In the genomic region with DNA sequence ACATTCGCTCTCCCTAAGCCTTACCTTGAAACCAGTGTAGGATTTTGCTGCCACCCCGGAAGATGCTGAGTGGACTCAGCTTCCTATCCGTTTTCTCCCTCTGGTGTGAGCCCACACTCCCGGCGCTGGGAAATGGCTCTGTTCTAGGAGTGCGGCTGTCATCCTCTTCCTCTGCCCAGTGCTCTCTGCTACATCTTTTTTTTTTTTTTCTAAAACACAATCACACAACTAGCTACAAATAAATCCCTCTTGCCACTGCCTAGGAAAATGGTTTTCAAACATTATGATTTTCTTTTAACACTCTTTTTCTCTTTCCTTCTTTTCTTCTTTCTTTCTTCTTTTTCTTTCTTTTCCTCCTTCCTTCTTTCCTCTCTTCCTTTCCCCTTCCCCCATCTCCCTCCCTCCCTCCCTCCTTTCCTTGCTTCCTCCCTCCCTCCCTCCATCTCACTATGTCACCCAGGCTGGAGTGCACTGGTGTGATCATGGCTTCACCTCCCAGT, we compare ENCODE assay signal across 14 cellular contexts. TPM values are rescaled to one million over a fixed set of nuclear protein-coding genes. Genes with fewer than 3 reads are reported as not detected.
DNase-seq lines count a peak whose midpoint lies in the region; ATAC-seq and TF ChIP-seq lines count a peak whose summit lies in the region.
"Had no signal": no experiment of that assay in that cellular context is flagged by ENCODE, and none has a peak within 500 bp of the region (broad histone marks: within the 10 kb centered on the region; RNA-seq: fewer than 3 reads in every experiment).

No MANE protein-coding gene starts in this region.

- 42 to 49% methylated on average over 6 of the region's 6 CpGs for WGBS in heart right ventricle, 2 donors

- H4K20me1 ChIP-seq in PC-9 (ENCODE audit: insufficient read depth): no peaks in the 10 kb centered on the region

- H3K79me2 ChIP-seq in PC-9 (ENCODE audit: low read depth): no peaks in the 10 kb centered on the region

- H3K9me3 Mint-ChIP-seq in activated CD4-positive, alpha-beta T cell treated with anti-CD3 and anti-CD28 coated beads, Interleukin-2, amount 10 ng/mL, durations not matched to agents 24 days and 14 days: peaks cover 4% of the 10 kb centered on the region
- H3K9me3 Mint-ChIP-seq in activated CD4-positive, alpha-beta memory T cell treated with anti-CD3 and anti-CD28 coated beads for 36 hours: no peaks in the 10 kb centered on the region
- no peaks in the 10 kb centered on the region for H3K9me3 Mint-ChIP-seq in stimulated activated naive B cell treated with anti-CD40 and anti-IgM and Interleukin-4, amounts not matched to agents 10 μg/mL and 1 μg/mL and 100 μg/mL, for 72 hours

- BruUV-seq in PC-9 (replicated peaks; lab: Mats Ljungman, UMichigan): no TSS peak

- peaks cover 31% of the 10 kb centered on the region for H3K4me1 Mint-ChIP-seq in activated CD4-positive, alpha-beta T cell treated with anti-CD3 and anti-CD28 coated beads, Interleukin-2, amount 10 ng/mL, durations not matched to agents 24 days and 14 days
- peaks cover 35% of the 10 kb centered on the region for H3K4me1 Mint-ChIP-seq in activated CD4-positive, alpha-beta memory T cell treated with anti-CD3 and anti-CD28 coated beads for 36 hours (ENCODE audit: low read depth)
- H3K4me1 Mint-ChIP-seq in stimulated activated naive B cell treated with anti-CD40 and anti-IgM and Interleukin-4, amounts not matched to agents 10 μg/mL and 1 μg/mL and 100 μg/mL, for 72 hours: peaks cover 0 to 6% of the 10 kb centered on the region in 2 donors

- H3F3A ChIP-seq in PC-9 (ENCODE audit: insufficient read depth, low read depth): peaks cover 12% of the 10 kb centered on the region

- H3K4me2 ChIP-seq in PC-9: no peak overlapping the region

- H3K9me3 ChIP-seq in heart right ventricle: peaks cover 0 to 13% (median 0%) of the 10 kb centered on the region in 11 donors
- no peaks in the 10 kb centered on the region for H3K9me3 ChIP-seq in PC-9 (ENCODE audit: insufficient read depth, low read depth)
- H3K9me3 ChIP-seq: MG63 had no signal

- POLR2A ChIA-PET in activated CD4-positive, alpha-beta memory T cell treated with anti-CD3 and anti-CD28 coated beads for 36 hours (lab: Charles Lee): no interaction called here
- POLR2A ChIA-PET in PC-9 (lab: Charles Lee; ENCODE audit: unreplicated experiment): no interaction called here

- H2AFZ ChIP-seq in PC-9: no peak overlapping the region

- TF ChIP-seq CTCF in heart right ventricle (IDR thresholded peaks at IDR 0.05) (no peak), PC-9 (conservative IDR thresholded peaks at IDR 0.05) (no peak)

- peak overlapping the region; percentile 41 for H3K4me3 Mint-ChIP-seq in activated CD4-positive, alpha-beta T cell treated with anti-CD3 and anti-CD28 coated beads, Interleukin-2, amount 10 ng/mL, durations not matched to agents 24 days and 14 days
- peak overlapping the region; percentile 48 for H3K4me3 Mint-ChIP-seq in activated CD4-positive, alpha-beta memory T cell treated with anti-CD3 and anti-CD28 coated beads for 36 hours
- peak overlapping the region; percentile 33 to 55 for H3K4me3 Mint-ChIP-seq in stimulated activated naive B cell treated with anti-CD40 and anti-IgM and Interleukin-4, amounts not matched to agents 10 μg/mL and 1 μg/mL and 100 μg/mL, for 72 hours

- H3K27ac ChIP-seq in heart right ventricle (peak overlapping the region in 7 of 10 donors; percentile 7 to 61 (median 52)), PC-9 (no peak overlapping the region)
- H3K27ac ChIP-seq: foreskin keratinocyte had no signal

- H3K36me3 ChIP-seq in heart right ventricle (no peaks in the 10 kb centered on the region), PC-9 (ENCODE audit: low read depth) (no peaks in the 10 kb centered on the region)
- H3K36me3 ChIP-seq: MG63 had no signal

- H3K27me3 ChIP-seq in heart right ventricle (peaks cover 0 to 5% (median 0%) of the 10 kb centered on the region in 7 donors), PC-9 (ENCODE audit: insufficient read depth, low read depth) (no peaks in the 10 kb centered on the region)
- H3K27me3 ChIP-seq: foreskin keratinocyte, MG63 had no signal

- no peak overlapping the region for H3K27ac Mint-ChIP-seq in activated CD4-positive, alpha-beta T cell treated with anti-CD3 and anti-CD28 coated beads, Interleukin-2, amount 10 ng/mL, durations not matched to agents 24 days and 14 days
- peak overlapping the region; percentile 57 for H3K27ac Mint-ChIP-seq in activated CD4-positive, alpha-beta memory T cell treated with anti-CD3 and anti-CD28 coated beads for 36 hours
- no peak overlapping the region for H3K27ac Mint-ChIP-seq in stimulated activated naive B cell treated with anti-CD40 and anti-IgM and Interleukin-4, amounts not matched to agents 10 μg/mL and 1 μg/mL and 100 μg/mL, for 72 hours

- H3K9me2 ChIP-seq in PC-9 (ENCODE audit: insufficient read depth): no peaks in the 10 kb centered on the region

- CTCF ChIA-PET in activated CD4-positive, alpha-beta memory T cell treated with anti-CD3 and anti-CD28 coated beads for 36 hours (lab: Charles Lee): interaction anchor here (0.7 kb wide), 1 partner anchor 176 kb away, joined by 3 read pairs; no protein-coding TSS in a partner anchor
- CTCF ChIA-PET in PC-9 (lab: Charles Lee): no interaction called here

- peaks cover 2% of the 10 kb centered on the region for H3K36me3 Mint-ChIP-seq in activated CD4-positive, alpha-beta T cell treated with anti-CD3 and anti-CD28 coated beads, Interleukin-2, amount 10 ng/mL, durations not matched to agents 24 days and 14 days (ENCODE audit: low read depth)
- no peaks in the 10 kb centered on the region for H3K36me3 Mint-ChIP-seq in activated CD4-positive, alpha-beta memory T cell treated with anti-CD3 and anti-CD28 coated beads for 36 hours
- no peaks in the 10 kb centered on the region for H3K36me3 Mint-ChIP-seq in stimulated activated naive B cell treated with anti-CD40 and anti-IgM and Interleukin-4, amounts not matched to agents 10 μg/mL and 1 μg/mL and 100 μg/mL, for 72 hours

- H3K4me3 ChIP-seq in heart right ventricle (peak overlapping the region in 8 of 10 donors; percentile 19 to 48 (median 36)), PC-9 (no peak overlapping the region)
- H3K4me3 ChIP-seq: MG63 had no signal

- H3K4me1 ChIP-seq in heart right ventricle (peaks cover 0 to 40% (median 13%) of the 10 kb centered on the region in 9 donors), PC-9 (replicated peaks; ENCODE audit: insufficient read depth) (peaks cover 17% of the 10 kb centered on the region)

- ATAC-seq in heart right ventricle (peak in 6 of 8 donors; percentile 22 to 59 (median 53)), GM21737 (IDR thresholded peaks at IDR 0.05; ENCODE audit: unreplicated experiment) (no peak)
- no peak for ATAC-seq in stimulated activated naive B cell treated with anti-CD40 and anti-IgM and Interleukin-4, amounts not matched to agents 10 μg/mL and 1 μg/mL and 100 μg/mL, for 72 hours (replicated peaks)
- ATAC-seq: foreskin keratinocyte, left colon had no signal

- no peak for DNase-seq in activated CD4-positive, alpha-beta T cell treated with anti-CD3 and anti-CD28 coated beads, Interleukin-2, amount 10 ng/mL, durations not matched to agents 24 days and 14 days
- DNase-seq in activated CD4-positive, alpha-beta T cell treated with anti-CD3 and anti-CD28 coated beads, Interleukin-2, amount 50 U/mL, for 48 hours: no peak
- no peak for DNase-seq in activated CD4-positive, alpha-beta memory T cell treated with anti-CD3 and anti-CD28 coated beads for 36 hours
- DNase-seq in heart right ventricle (no peak), PC-9 (no peak), AG08396 (ENCODE audit: low spot score) (no peak)
- no peak for DNase-seq in stimulated activated naive B cell treated with anti-CD40 and anti-IgM and Interleukin-4, amounts not matched to agents 10 μg/mL and 1 μg/mL and 100 μg/mL, for 72 hours
- DNase-seq: activated gamma-delta T cell; DMS79 treated with DMSO at 0.1 percent for 48 hours; foreskin keratinocyte; left colon; MG63; stimulated activated CD4-positive, alpha-beta T cell treated with anti-CD3 and anti-CD28 coated beads, Interleukin-4, amount 100 ng/mL, for 1 hour had no signal

- no peaks in the 10 kb centered on the region for H3K27me3 Mint-ChIP-seq in activated CD4-positive, alpha-beta T cell treated with anti-CD3 and anti-CD28 coated beads, Interleukin-2, amount 10 ng/mL, durations not matched to agents 24 days and 14 days
- no peaks in the 10 kb centered on the region for H3K27me3 Mint-ChIP-seq in activated CD4-positive, alpha-beta memory T cell treated with anti-CD3 and anti-CD28 coated beads for 36 hours
- peaks cover 9 to 15% of the 10 kb centered on the region in 2 donors for H3K27me3 Mint-ChIP-seq in stimulated activated naive B cell treated with anti-CD40 and anti-IgM and Interleukin-4, amounts not matched to agents 10 μg/mL and 1 μg/mL and 100 μg/mL, for 72 hours

- intact Hi-C loops in activated CD4-positive, alpha-beta T cell treated with anti-CD3 and anti-CD28 coated beads, Interleukin-2, amount 10 ng/mL, durations not matched to agents 24 days and 14 days (cut with micrococcal nuclease): no loop called here
- intact Hi-C loops in activated CD4-positive, alpha-beta memory T cell treated with anti-CD3 and anti-CD28 coated beads for 36 hours (cut with micrococcal nuclease): no loop called here
- intact Hi-C loops in heart right ventricle (cut with DNase I) (loop anchor here in 1 of 10 donors (1.0 kb wide), 1 partner anchor 27 kb away; no protein-coding TSS in a partner anchor), PC-9 (cut with micrococcal nuclease; ENCODE audit: unreplicated experiment) (no loop called here)

RNA-seq across cellular contexts. Expression of gene NMT2, which starts 27.9 kb away (rescaled TPM):
- total RNA-seq in activated CD4-positive, alpha-beta T cell treated with anti-CD3 and anti-CD28 coated beads, Interleukin-2, amount 10 ng/mL, durations not matched to agents 24 days and 14 days: 13.7 and 14.1 TPM in 2 replicates
- total RNA-seq in activated CD4-positive, alpha-beta memory T cell treated with anti-CD3 and anti-CD28 coated beads for 36 hours: 10 to 100 TPM; 21.8 to 22.1 TPM
- total RNA-seq in heart right ventricle: 10 to 100 TPM in 8 of 10 donors, 1 to 10 TPM in 2; 8.9 to 14.5 (median 12.3) TPM
- polyA plus RNA-seq in heart right ventricle: 1 to 10 TPM; 6.1 to 7.6 TPM
- 10.9 and 11.0 TPM in 2 replicates for total RNA-seq in PC-9 (2021)

Comparison
In these comparisons a context has a peak if more than half of its experiments do, and no peak if none do; other contexts are left out.
1. ATAC-seq: peak in heart right ventricle (6 of 8); none in stimulated activated naive B cell treated with anti-CD40 and anti-IgM and Interleukin-4, amounts not matched to agents 10 μg/mL and 1 μg/mL and 100 μg/mL, for 72 hours (0 of 2) and GM21737 (single experiment).
2. Peak in every context shown above with its lines, with median percentiles within 50 percentile points of each other: H3K4me3 Mint-ChIP-seq.